In genomic region chr1:219340796-219341195, GRCh38 we compare ENCODE assay signal across 1 cellular context.
TF ChIP-seq lines count a peak whose summit lies in the region.

No MANE protein-coding gene starts in this region.

TF ChIP-seq in IMR-90, 13 proteins besides CTCF, POLR2A, EP300 and RAD21 (continued from another document):
- TF ChIP-seq, protein P1, sequence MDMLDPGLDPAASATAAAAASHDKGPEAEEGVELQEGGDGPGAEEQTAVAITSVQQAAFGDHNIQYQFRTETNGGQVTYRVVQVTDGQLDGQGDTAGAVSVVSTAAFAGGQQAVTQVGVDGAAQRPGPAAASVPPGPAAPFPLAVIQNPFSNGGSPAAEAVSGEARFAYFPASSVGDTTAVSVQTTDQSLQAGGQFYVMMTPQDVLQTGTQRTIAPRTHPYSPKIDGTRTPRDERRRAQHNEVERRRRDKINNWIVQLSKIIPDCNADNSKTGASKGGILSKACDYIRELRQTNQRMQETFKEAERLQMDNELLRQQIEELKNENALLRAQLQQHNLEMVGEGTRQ (IDR thresholded peaks at IDR 0.05; ENCODE audit: low read depth, low read length) = no peak
TF ChIP-seq in IMR-90: peak in this region for 0.
